15 cellular contexts compared by ENCODE assay signal in genomic region chr11:1381793-1382425, GRCh38. TPM values are rescaled to one million over a fixed set of nuclear protein-coding genes. Genes with fewer than 3 reads are reported as not detected.
DNase-seq lines count a peak whose midpoint lies in the region; FAIRE-seq and TF ChIP-seq lines count a peak whose summit lies in the region.
"Had no signal": no experiment of that assay in that cellular context is flagged by ENCODE, and none has a peak within 500 bp of the region (broad histone marks: within the 10 kb centered on the region; RNA-seq: fewer than 3 reads in every experiment).

No MANE protein-coding gene starts in this region.

- H3K27ac ChIP-seq in neural progenitor cell: no peak overlapping the region
- H3K27ac ChIP-seq: psoas muscle, suprapubic skin had no signal

- H3K36me3 Mint-ChIP-seq in activated CD4-positive, alpha-beta T cell treated with anti-CD3 and anti-CD28 coated beads, Interleukin-2, amount 10 ng/mL, durations not matched to agents 24 days and 14 days (ENCODE audit: low read depth): no peaks in the 10 kb centered on the region
- H3K36me3 Mint-ChIP-seq in IgD-negative memory B cell: no peaks in the 10 kb centered on the region
- no peaks in the 10 kb centered on the region for H3K36me3 Mint-ChIP-seq in dendritic cell treated with granulocyte-macrophage colony-stimulating factor and Interleukin-4, amounts not matched to agents 40 ng/mL and 50 ng/mL, for 4 days (ENCODE audit: low read depth)
- H3K36me3 Mint-ChIP-seq in neural progenitor cell: no peaks in the 10 kb centered on the region

- TF ChIP-seq CTCF in neural progenitor cell (IDR thresholded peaks at IDR 0.05): no peak

- no peak for DNase-seq in activated CD4-positive, alpha-beta T cell treated with anti-CD3 and anti-CD28 coated beads, Interleukin-2, amount 10 ng/mL, durations not matched to agents 24 days and 14 days
- no peak for DNase-seq in activated CD4-positive, alpha-beta T cell treated with anti-CD3 and anti-CD28 coated beads, Interleukin-2, amount 50 U/mL, for 48 hours
- DNase-seq in neural progenitor cell (ENCODE audit: low spot score) (no peak), NCI-H187 treated with DMSO at 0.1 percent for 48 hours (lab: John Stamatoyannopoulos, UW) (no peak), NCI-H146 treated with DMSO at 0.1 percent for 48 hours (lab: John Stamatoyannopoulos, UW; ENCODE audit: unreplicated experiment) (no peak), GM12891 (ENCODE audit: insufficient read length, low spot score) (no peak)
- DNase-seq: KBM-7, left cardiac atrium, NCI-H1105 had no signal

- H4K20me1 ChIP-seq in neural progenitor cell (ENCODE audit: low read depth): no peaks in the 10 kb centered on the region

- H3F3A ChIP-seq in neural progenitor cell (ENCODE audit: low read depth): peaks cover 2% of the 10 kb centered on the region

- intact Hi-C loops in activated CD4-positive, alpha-beta T cell treated with anti-CD3 and anti-CD28 coated beads, Interleukin-2, amount 10 ng/mL, durations not matched to agents 24 days and 14 days (cut with micrococcal nuclease): loop anchor here (2.0 to 10.0 kb wide), 3 partner anchors 73 to 193 kb away; partner anchors contain the start of genes DUSP8 and TOLLIP
- intact Hi-C loops in dendritic cell treated with granulocyte-macrophage colony-stimulating factor and Interleukin-4, amounts not matched to agents 40 ng/mL and 50 ng/mL, for 4 days (cut with micrococcal nuclease): loop anchor here (5.0 kb wide), 1 partner anchor 45 kb away; no protein-coding TSS in a partner anchor

- no peaks in the 10 kb centered on the region for H3K79me2 ChIP-seq in neural progenitor cell (ENCODE audit: low read depth)

- no peak for TF ChIP-seq POLR2A in GM12891 (IDR thresholded peaks at IDR 0.05; ENCODE audit: low read depth, low read length)

- no peak overlapping the region for H3K4me3 ChIP-seq in neural progenitor cell
- H3K4me3 ChIP-seq: GM12878, psoas muscle had no signal

- peaks cover 7% of the 10 kb centered on the region for H3K27me3 ChIP-seq in neural progenitor cell

- H3K4me3 Mint-ChIP-seq in activated CD4-positive, alpha-beta T cell treated with anti-CD3 and anti-CD28 coated beads, Interleukin-2, amount 10 ng/mL, durations not matched to agents 24 days and 14 days: peak overlapping the region; percentile 83
- H3K4me3 Mint-ChIP-seq in IgD-negative memory B cell: peak overlapping the region; percentile 68 to 93 (median 82)
- H3K4me3 Mint-ChIP-seq in dendritic cell treated with granulocyte-macrophage colony-stimulating factor and Interleukin-4, amounts not matched to agents 40 ng/mL and 50 ng/mL, for 4 days: peak overlapping the region; percentile 82
- H3K4me3 Mint-ChIP-seq in neural progenitor cell: peak overlapping the region; percentile 67

- FAIRE-seq in GM12891 (lab: Jason Lieb, UNC): no peak
- FAIRE-seq: A204.1, GM12878 had no signal

- no peak overlapping the region for H3K9ac ChIP-seq in neural progenitor cell

- no peaks in the 10 kb centered on the region for H3K36me3 ChIP-seq in neural progenitor cell
- H3K36me3 ChIP-seq: suprapubic skin had no signal

- H3K4me1 Mint-ChIP-seq in activated CD4-positive, alpha-beta T cell treated with anti-CD3 and anti-CD28 coated beads, Interleukin-2, amount 10 ng/mL, durations not matched to agents 24 days and 14 days: peaks cover 12% of the 10 kb centered on the region
- H3K4me1 Mint-ChIP-seq in IgD-negative memory B cell: peaks cover 13 to 17% (median 17%) of the 10 kb centered on the region in 3 donors
- peaks cover 16% of the 10 kb centered on the region for H3K4me1 Mint-ChIP-seq in dendritic cell treated with granulocyte-macrophage colony-stimulating factor and Interleukin-4, amounts not matched to agents 40 ng/mL and 50 ng/mL, for 4 days (ENCODE audit: low read depth)
- peaks cover 6% of the 10 kb centered on the region for H3K4me1 Mint-ChIP-seq in neural progenitor cell

- peak overlapping the region; percentile 75 for H3K27ac Mint-ChIP-seq in activated CD4-positive, alpha-beta T cell treated with anti-CD3 and anti-CD28 coated beads, Interleukin-2, amount 10 ng/mL, durations not matched to agents 24 days and 14 days
- peak overlapping the region; percentile 17 to 93 (median 80) for H3K27ac Mint-ChIP-seq in IgD-negative memory B cell
- peak overlapping the region; percentile 75 for H3K27ac Mint-ChIP-seq in dendritic cell treated with granulocyte-macrophage colony-stimulating factor and Interleukin-4, amounts not matched to agents 40 ng/mL and 50 ng/mL, for 4 days
- H3K27ac Mint-ChIP-seq in neural progenitor cell: peak overlapping the region; percentile 33

- no peak overlapping the region for H3K4me2 ChIP-seq in neural progenitor cell

- H3K9me3 Mint-ChIP-seq in activated CD4-positive, alpha-beta T cell treated with anti-CD3 and anti-CD28 coated beads, Interleukin-2, amount 10 ng/mL, durations not matched to agents 24 days and 14 days: no peaks in the 10 kb centered on the region
- H3K9me3 Mint-ChIP-seq in IgD-negative memory B cell (peaks cover 0 to 7% (median 1%) of the 10 kb centered on the region in 3 donors), neural progenitor cell (peaks cover 10% of the 10 kb centered on the region)
- no peaks in the 10 kb centered on the region for H3K9me3 Mint-ChIP-seq in dendritic cell treated with granulocyte-macrophage colony-stimulating factor and Interleukin-4, amounts not matched to agents 40 ng/mL and 50 ng/mL, for 4 days

- no peak overlapping the region for H2AFZ ChIP-seq in neural progenitor cell (replicated peaks)

- H3K4me1 ChIP-seq in neural progenitor cell: no peaks in the 10 kb centered on the region
- H3K4me1 ChIP-seq: psoas muscle had no signal

- peaks cover 21% of the 10 kb centered on the region for H3K27me3 Mint-ChIP-seq in activated CD4-positive, alpha-beta T cell treated with anti-CD3 and anti-CD28 coated beads, Interleukin-2, amount 10 ng/mL, durations not matched to agents 24 days and 14 days
- no peaks in the 10 kb centered on the region for H3K27me3 Mint-ChIP-seq in IgD-negative memory B cell
- peaks cover 66% of the 10 kb centered on the region for H3K27me3 Mint-ChIP-seq in dendritic cell treated with granulocyte-macrophage colony-stimulating factor and Interleukin-4, amounts not matched to agents 40 ng/mL and 50 ng/mL, for 4 days
- peaks cover 19% of the 10 kb centered on the region for H3K27me3 Mint-ChIP-seq in neural progenitor cell (ENCODE audit: insufficient read depth, low read depth)

- no peaks in the 10 kb centered on the region for H3K9me3 ChIP-seq in neural progenitor cell (ENCODE audit: low read depth)
- H3K9me3 ChIP-seq: psoas muscle, suprapubic skin had no signal

TF ChIP-seq in GM12891, 5 proteins besides CTCF, POLR2A, EP300 and RAD21:
- no peak for TF ChIP-seq TAF1 (IDR thresholded peaks at IDR 0.05; ENCODE audit: low read depth, low read length)
- TF ChIP-seq POU2F2 (IDR thresholded peaks at IDR 0.05; ENCODE audit: low read depth, low read length): no peak
- TF ChIP-seq POLR2AphosphoS5 (IDR thresholded peaks at IDR 0.05; ENCODE audit: low read depth, low read length): no peak
TF ChIP-seq in GM12891: peak in this region for 0.

RNA-seq across cellular contexts. Expression of gene BRSK2, which starts 7.8 kb away (rescaled TPM):
- 0.84 and 0.97 TPM in 2 replicates for total RNA-seq in activated CD4-positive, alpha-beta T cell treated with anti-CD3 and anti-CD28 coated beads, Interleukin-2, amount 10 ng/mL, durations not matched to agents 24 days and 14 days
- not detected for polyA plus RNA-seq in IgD-negative memory B cell
- 8.2 and 13.8 TPM in 2 replicates for total RNA-seq in neural progenitor cell (ENCODE audit: low replicate concordance)
- polyA plus RNA-seq in GM12891 (2012; ENCODE audit: low read depth, missing spikeins): 0.15 TPM
- polyA plus RNA-seq: GM12878 had no signal
